Comparison of ENCODE assay signal across 32 cellular contexts in the genomic region with DNA sequence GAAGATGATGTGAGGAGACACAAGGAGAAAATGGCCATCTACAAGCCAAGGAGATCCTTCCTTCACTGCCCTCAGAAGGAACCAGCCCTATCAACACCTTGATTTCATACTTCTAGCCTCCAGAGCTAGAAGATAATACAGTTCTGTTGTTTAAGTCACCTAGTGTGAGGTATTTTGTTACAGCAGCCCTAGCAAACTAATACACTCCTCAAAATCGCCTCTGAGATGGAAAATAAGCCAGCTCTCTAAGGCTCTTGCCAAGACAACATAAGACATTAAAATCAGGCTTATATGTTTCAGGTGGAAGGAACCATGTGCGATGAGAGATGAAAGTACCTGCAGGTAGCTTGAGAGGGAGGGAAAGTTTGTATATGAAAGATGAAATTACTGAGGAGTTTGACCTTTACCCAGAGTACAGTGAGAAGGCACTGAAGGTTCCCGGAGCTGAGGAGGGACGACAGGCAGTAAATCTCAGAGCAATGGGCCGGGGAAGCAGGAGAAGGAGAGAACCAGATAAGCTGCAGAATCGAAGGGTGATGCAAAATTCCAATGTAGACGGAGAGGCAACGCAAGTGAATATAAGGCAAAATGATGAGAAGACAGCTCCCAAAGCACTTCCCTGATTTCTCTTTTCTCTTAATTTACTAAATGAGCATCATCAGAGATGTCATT.
"Had no signal": no experiment of that assay in that cellular context is flagged by ENCODE, and none has a peak within 500 bp of the region (broad histone marks: within the 10 kb centered on the region; RNA-seq: fewer than 3 reads in every experiment).

No MANE protein-coding gene starts in this region.

- DNase-seq: activated CD4-positive, alpha-beta memory T cell treated with anti-CD3 and anti-CD28 coated beads for 36 hours; activated CD4-positive, alpha-beta T cell treated with anti-CD3 and anti-CD28 coated beads, Interleukin-2, amount 10 ng/mL, durations not matched to agents 7 days and 5 days; activated CD8-positive, alpha-beta memory T cell treated with anti-CD3 and anti-CD28 coated beads, Interleukin-2, amount 50 U/mL, for 4 hours; activated gamma-delta T cell treated with Interleukin-2 at 50 U/mL for 16 hours; activated naive CD4-positive, alpha-beta T cell treated with anti-CD3 and anti-CD28 coated beads for 36 hours; activated naive CD8-positive, alpha-beta T cell treated with anti-CD3 and anti-CD28 coated beads for 36 hours; activated T-cell treated with anti-CD3 and anti-CD28 coated beads for 4 hours; activated T-cell treated with anti-CD3 and anti-CD28 coated beads, Interleukin-2, amount 50 U/mL, for 4 hours; amniotic stem cell; aorta; MM.1S; MV-4-11; NCI-H1092; NCI-H1436 treated with DMSO at 0.1 percent for 48 hours; NCI-H1694 treated with DMSO at 0.1 percent for 48 hours; NCI-H2029 treated with DMSO at 0.1 percent for 48 hours; NCI-H2107; NCI-H2171; NCI-H510A; NCI-H526; NCI-H748 treated with DMSO at 0.1 percent for 48 hours; NK-92 treated with Interleukin-12 subunit alpha and Interleukin-12 subunit beta, amount 100 ng/mL, for 24 hours; PC-3; Peyer's patch; RPMI8226; SIG-M5 had no signal

- H3K27ac Mint-ChIP-seq: activated CD4-positive, alpha-beta memory T cell treated with anti-CD3 and anti-CD28 coated beads for 36 hours; activated CD4-positive, alpha-beta T cell treated with anti-CD3 and anti-CD28 coated beads, Interleukin-2, amount 10 ng/mL, durations not matched to agents 7 days and 5 days; activated naive CD4-positive, alpha-beta T cell treated with anti-CD3 and anti-CD28 coated beads for 36 hours; activated naive CD8-positive, alpha-beta T cell treated with anti-CD3 and anti-CD28 coated beads for 36 hours; T-helper 2 cell treated with Interferon-gamma antibody and Interleukin-4, amounts not matched to agents 5 μg/mL and 100 μg/mL, for 36 hours had no signal

- H3K9me3 Mint-ChIP-seq: activated naive CD8-positive, alpha-beta T cell treated with anti-CD3 and anti-CD28 coated beads for 36 hours; activated T-cell treated with anti-CD3 and anti-CD28 coated beads, Interleukin-2, amount 50 U/mL, for 4 hours; activated T-helper 1 cell treated with anti-CD3 and anti-CD28 coated beads, Interleukin-12 subunit alpha, Interleukin-12 subunit beta, Interleukin-2, Interleukin-4 antibody, amounts not matched to agents 30 ng/mL and 10 ng/mL and 1 ng/mL, durations not matched to agents 14 hours and 24 hours and 36 hours; T-helper 2 cell treated with Interferon-gamma antibody and Interleukin-4, amounts not matched to agents 5 μg/mL and 100 μg/mL, for 36 hours had no signal

- H3K4me3 Mint-ChIP-seq: activated CD4-positive, alpha-beta memory T cell treated with anti-CD3 and anti-CD28 coated beads for 36 hours; activated CD4-positive, alpha-beta T cell treated with anti-CD3 and anti-CD28 coated beads, Interleukin-2, amount 10 ng/mL, durations not matched to agents 7 days and 5 days; activated naive CD4-positive, alpha-beta T cell treated with anti-CD3 and anti-CD28 coated beads for 36 hours; activated naive CD8-positive, alpha-beta T cell treated with anti-CD3 and anti-CD28 coated beads for 36 hours; activated T-cell treated with anti-CD3 and anti-CD28 coated beads, Interleukin-2, amount 50 U/mL, for 4 hours; T-helper 2 cell treated with Interferon-gamma antibody and Interleukin-4, amounts not matched to agents 5 μg/mL and 100 μg/mL, for 36 hours had no signal

- H3K27ac ChIP-seq: cardiac muscle cell, KMS-11, Peyer's patch, SK-N-MC had no signal

- H3K4me2 ChIP-seq: KMS-11 had no signal

- H3K36me3 ChIP-seq: cardiac muscle cell, Peyer's patch had no signal

- FAIRE-seq: TTC549 had no signal

- ATAC-seq: activated T-cell treated with anti-CD3 and anti-CD28 coated beads, Interleukin-2, amount 50 U/mL, for 4 hours; PC-3 had no signal

- H3K9me3 ChIP-seq: Peyer's patch had no signal

- H3K4me3 ChIP-seq: cardiac muscle cell, Peyer's patch, SK-N-MC had no signal

- H3K27me3 ChIP-seq: cardiac muscle cell, Peyer's patch had no signal

- H3K9ac ChIP-seq: KMS-11 had no signal

- H3K4me1 ChIP-seq: Peyer's patch had no signal

- H3K27me3 Mint-ChIP-seq: activated CD4-positive, alpha-beta memory T cell treated with anti-CD3 and anti-CD28 coated beads for 36 hours had no signal
